Comparison of ENCODE assay signal across 29 cellular contexts in the genomic region with DNA sequence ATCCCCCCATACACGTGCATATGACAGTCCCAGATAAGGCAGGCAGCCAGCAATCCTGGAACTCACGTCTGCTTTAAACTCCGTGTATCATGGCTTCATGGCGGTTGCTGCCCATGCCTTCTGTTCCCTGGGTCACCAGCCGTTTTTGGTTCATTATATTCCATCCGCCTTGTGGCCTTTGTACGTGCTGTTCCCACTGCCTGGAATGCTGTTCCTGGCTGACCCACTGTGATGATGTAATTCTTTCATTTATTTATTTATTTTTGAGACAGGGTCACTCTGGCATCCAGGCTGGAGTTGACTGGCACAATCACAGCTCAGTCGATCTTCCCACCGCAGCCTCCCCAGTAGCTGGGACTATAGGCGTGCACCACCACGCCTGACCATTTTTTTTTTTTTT.
"Had no signal": no experiment of that assay in that cellular context is flagged by ENCODE, and none has a peak within 500 bp of the region (broad histone marks: within the 10 kb centered on the region; RNA-seq: fewer than 3 reads in every experiment).

No MANE protein-coding gene starts in this region.

- ATAC-seq: activated CD4-positive, alpha-beta T cell treated with anti-CD3 and anti-CD28 coated beads for 36 hours; activated CD8-positive, alpha-beta memory T cell treated with anti-CD3 and anti-CD28 coated beads, Interleukin-2, amount 10 ng/mL, durations not matched to agents 7 days and 5 days; activated CD8-positive, alpha-beta T cell treated with anti-CD3 and anti-CD28 coated beads, Interleukin-2, amount 10 ng/mL, durations not matched to agents 7 days and 5 days; activated naive CD8-positive, alpha-beta T cell treated with anti-CD3 and anti-CD28 coated beads, Interleukin-2, amount 50 U/mL, for 24 hours; body of pancreas; esophagus mucosa had no signal

- FAIRE-seq: endometrium, endothelial cell of umbilical vein, frontal cortex had no signal

- DNase-seq: activated CD4-positive, alpha-beta memory T cell treated with anti-CD3 and anti-CD28 coated beads for 36 hours; activated CD4-positive, alpha-beta T cell treated with anti-CD3 and anti-CD28 coated beads for 36 hours; activated CD4-positive, alpha-beta T cell treated with anti-CD3 and anti-CD28 coated beads, Interleukin-2, amount 10 ng/mL, durations not matched to agents 24 days and 14 days; activated CD4-positive, CD25-positive, alpha-beta regulatory T cell; activated CD4-positive, CD25-positive, alpha-beta regulatory T cell treated with anti-CD3 and anti-CD28 coated beads, Interleukin-2, amount 50 U/mL, for 72 hours; activated CD8-positive, alpha-beta memory T cell treated with anti-CD3 and anti-CD28 coated beads, Interleukin-2, amount 10 ng/mL, durations not matched to agents 7 days and 5 days; activated CD8-positive, alpha-beta memory T cell treated with anti-CD3 and anti-CD28 coated beads, Interleukin-2, amount 50 U/mL, for 4 hours; activated CD8-positive, alpha-beta T cell treated with anti-CD3 and anti-CD28 coated beads, Interleukin-2, amount 10 ng/mL, durations not matched to agents 7 days and 5 days; activated effector memory CD4-positive, alpha-beta T cell treated with anti-CD3 and anti-CD28 coated beads, Interleukin-2, amount 50 U/mL, for 16 hours; activated naive CD4-positive, alpha-beta T cell treated with anti-CD3 and anti-CD28 coated beads for 36 hours; activated naive CD8-positive, alpha-beta T cell treated with anti-CD3 and anti-CD28 coated beads for 36 hours; activated naive CD8-positive, alpha-beta T cell treated with anti-CD3 and anti-CD28 coated beads, Interleukin-2, amount 50 U/mL, for 24 hours; activated T-cell treated with anti-CD3 and anti-CD28 coated beads, Interleukin-2, amount 50 U/mL, for 1 hour; activated T-cell treated with anti-CD3 and anti-CD28 coated beads, Interleukin-2, amount 50 U/mL, for 48 hours; adrenal gland; amygdala; aorta; body of pancreas; central memory CD4-positive, alpha-beta T cell; cerebellar nuclear complex; colonic mucosa; effector CD8-positive, alpha-beta T cell; foreskin fibroblast; head of caudate nucleus; T-helper 2 cell had no signal

- H3K36me3 ChIP-seq: adrenal gland, colonic mucosa had no signal

- H3K27ac ChIP-seq: body of pancreas, colonic mucosa had no signal

- H3K4me3 ChIP-seq: adrenal gland, body of pancreas, colonic mucosa had no signal

- H3K27me3 ChIP-seq: adrenal gland, body of pancreas, colonic mucosa had no signal

- H3K9me3 ChIP-seq: adrenal gland, body of pancreas, colonic mucosa had no signal
